10 cellular contexts compared by ENCODE assay signal in genomic region chr6:83852528-83853177, GRCh38. TPM values are rescaled to one million over a fixed set of nuclear protein-coding genes. Genes with fewer than 3 reads are reported as not detected.
DNase-seq lines count a peak whose midpoint lies in the region; ATAC-seq, FAIRE-seq and TF ChIP-seq lines count a peak whose summit lies in the region.
"Had no signal": no experiment of that assay in that cellular context is flagged by ENCODE, and none has a peak within 500 bp of the region (broad histone marks: within the 10 kb centered on the region; RNA-seq: fewer than 3 reads in every experiment).

No MANE protein-coding gene starts in this region.

- H3K9me3 Mint-ChIP-seq in nephron = no peaks in the 10 kb centered on the region

- H3K4me1 ChIP-seq in ACC112 (ENCODE audit: control insufficient read depth, insufficient read depth, low read length, unreplicated experiment) = peaks cover 4% of the 10 kb centered on the region
- H3K4me1 ChIP-seq in duodenal mucosa (ENCODE audit: control insufficient read depth in 1 of 2, insufficient read depth in 2 of 2, low read length in 2 of 2) = peaks cover 0 to 10% of the 10 kb centered on the region in 2 donors
- peaks cover 10% of the 10 kb centered on the region for H3K4me1 ChIP-seq in mucosa of descending colon (ENCODE audit: low read depth)

- H3K36me3 ChIP-seq in ACC112 (ENCODE audit: insufficient read depth, low read length) = no peaks in the 10 kb centered on the region
- H3K36me3 ChIP-seq in duodenal mucosa (ENCODE audit: control insufficient read depth in 1 of 2, insufficient read depth in 2 of 2, low read length in 2 of 2) = no peaks in the 10 kb centered on the region
- H3K36me3 ChIP-seq in mucosa of descending colon (ENCODE audit: low read depth) = no peaks in the 10 kb centered on the region

- H3K27ac ChIP-seq in ACC112 (ENCODE audit: low read depth, low read length) (no peak overlapping the region), HL-60 (replicated peaks) (no peak overlapping the region), duodenal mucosa (ENCODE audit: low read depth, low read length) (no peak overlapping the region)

- H3K27ac Mint-ChIP-seq in nephron = no peak overlapping the region

- H3K4me3 ChIP-seq in ACC112 (ENCODE audit: low read depth, low read length) (peak overlapping the region; percentile 72), HL-60 (replicated peaks; ENCODE audit: insufficient read depth, low read length) (peak overlapping the region; percentile 30), duodenal mucosa (ENCODE audit: low read depth in 1 of 2, low read length in 2 of 2) (peak overlapping the region; percentile 54 to 61), mucosa of descending colon (no peak overlapping the region)

- no peak for FAIRE-seq in urothelium cell line (lab: Jason Lieb, UNC)

- no peak overlapping the region for H2AFZ ChIP-seq in ACC112 (ENCODE audit: low read length, unreplicated experiment)

- H3K27me3 ChIP-seq in ACC112 (ENCODE audit: insufficient read depth, low read length) (peaks cover 83% of the 10 kb centered on the region), HL-60 (ENCODE audit: insufficient read depth, poor library complexity, severe bottlenecking) (peaks cover 31% of the 10 kb centered on the region), duodenal mucosa (ENCODE audit: control insufficient read depth in 1 of 2, insufficient read depth in 2 of 2, low read length in 2 of 2) (peaks cover 38 to 40% of the 10 kb centered on the region in 2 donors)

- intact Hi-C loops in mucosa of descending colon (cut with DNase I, micrococcal nuclease) = no loop called here

- H3K27me3 Mint-ChIP-seq in nephron (ENCODE audit: low read depth) = peaks cover 75% of the 10 kb centered on the region

- ATAC-seq in HG03097 (IDR thresholded peaks at IDR 0.05; ENCODE audit: low FRiP score, unreplicated experiment) = no peak
- ATAC-seq in mucosa of descending colon = no peak

- H3K36me3 Mint-ChIP-seq in nephron (ENCODE audit: low read depth) = no peaks in the 10 kb centered on the region

- DNase-seq in HL-60 (ENCODE audit: low read depth in 1 of 2, low spot score in 1 of 2) (no peak), HT-29 (ENCODE audit: low spot score) (no peak), urothelium cell line (ENCODE audit: low spot score) (no peak), mucosa of descending colon (no peak)
- DNase-seq: amniotic stem cell, OCI-M1 had no signal

- no peak overlapping the region for H3K9ac ChIP-seq in duodenal mucosa (ENCODE audit: low read depth in 1 of 2, low read length in 2 of 2)

- no peaks in the 10 kb centered on the region for H3K9me3 ChIP-seq in duodenal mucosa (ENCODE audit: control insufficient read depth in 1 of 2, low read length in 2 of 2)
- H3K9me3 ChIP-seq in mucosa of descending colon = no peaks in the 10 kb centered on the region

- peak overlapping the region; percentile 76 to 84 (median 76) for H3K4me3 Mint-ChIP-seq in nephron

- H3K79me2 ChIP-seq in ACC112 (ENCODE audit: control insufficient read depth, insufficient read depth, low read length, unreplicated experiment) = no peaks in the 10 kb centered on the region

- H3K4me1 Mint-ChIP-seq in nephron = no peaks in the 10 kb centered on the region

- TF ChIP-seq CTCF in HL-60 (IDR thresholded peaks at IDR 0.05; ENCODE audit: insufficient read depth, low read length) = no peak
- no peak for TF ChIP-seq CTCF in nephron (IDR thresholded peaks at IDR 0.05; ENCODE audit: unreplicated experiment in 3 of 3)
- TF ChIP-seq CTCF in mucosa of descending colon (IDR thresholded peaks at IDR 0.05) = no peak

RNA-seq across cellular contexts. Expression of gene RIPPLY2, which starts 0.5 kb away (rescaled TPM):
- total RNA-seq in HT-29 (2014; rRNA removed; shearing (Covaris generic)) = not detected in 2 replicates
- 1 to 10 TPM in 1 of 3 donors, not detected in 2; 1.3 TPM for total RNA-seq in mucosa of descending colon

RNA-seq across cellular contexts. Expression of gene CYB5R4, which starts 6.8 kb away (rescaled TPM):
- total RNA-seq in HT-29 (2014; rRNA removed; shearing (Covaris generic)) = 5.5 and 7.8 TPM in 2 replicates
- 10 to 100 TPM; 26.6 to 30.7 (median 29.0) TPM for total RNA-seq in mucosa of descending colon
